ENCODE assay signal across 7 cellular contexts in genomic region chr1:27858072-27858948, GRCh38. TPM values are rescaled to one million over a fixed set of nuclear protein-coding genes. Genes with fewer than 3 reads are reported as not detected.
DNase-seq lines count a peak whose midpoint lies in the region; ATAC-seq, FAIRE-seq and TF ChIP-seq lines count a peak whose summit lies in the region.

No MANE protein-coding gene starts in this region.

- dilution Hi-C loops in endothelial cell of umbilical vein (cut with MboI; ENCODE audit: extremely low pct_ligation_motif_present, low sequenced_read_pairs), result no loop called here

- no peaks in the 10 kb centered on the region for H3K36me3 Mint-ChIP-seq in activated CD8-positive, alpha-beta memory T cell treated with anti-CD3 and anti-CD28 coated beads, Interleukin-2, amount 10 ng/mL, durations not matched to agents 7 days and 5 days

- CTCF ChIA-PET in activated CD8-positive, alpha-beta memory T cell treated with anti-CD3 and anti-CD28 coated beads, Interleukin-2, amount 10 ng/mL, durations not matched to agents 7 days and 5 days (lab: Charles Lee), result interaction anchor here (0.5 to 6.0 kb wide), 44 partner anchors 10 to 527 kb away, joined by 3 to 59 read pairs (median 4); partner anchors contain the start of genes EYA3, PPP1R8 and XKR8
- CTCF ChIA-PET in endothelial cell of umbilical vein (lab: Charles Lee), result interaction anchor here (0.5 to 3.9 kb wide), 56 partner anchors 7 to 1019 kb away, joined by 3 to 99 read pairs (median 4); partner anchors contain the start of genes EYA3, PPP1R8 and THEMIS2

- peak overlapping the region; percentile 29 for H3K27ac Mint-ChIP-seq in activated CD8-positive, alpha-beta memory T cell treated with anti-CD3 and anti-CD28 coated beads, Interleukin-2, amount 10 ng/mL, durations not matched to agents 7 days and 5 days

- H2AFZ ChIP-seq in endothelial cell of umbilical vein (ENCODE audit: low read depth, low read length), result no peak overlapping the region

- H3K27ac ChIP-seq in endothelial cell of umbilical vein (ENCODE audit: insufficient read depth, low read depth, low read length), result no peak overlapping the region

- no peaks in the 10 kb centered on the region for H4K20me1 ChIP-seq in endothelial cell of umbilical vein (replicated peaks; ENCODE audit: control insufficient read depth, extremely low read depth, insufficient read depth, low read length)

- H3K4me1 Mint-ChIP-seq in activated CD8-positive, alpha-beta memory T cell treated with anti-CD3 and anti-CD28 coated beads, Interleukin-2, amount 10 ng/mL, durations not matched to agents 7 days and 5 days, result peaks cover 9% of the 10 kb centered on the region

- no peaks in the 10 kb centered on the region for H3K9me3 ChIP-seq in endothelial cell of umbilical vein (replicated peaks; ENCODE audit: control insufficient read depth, insufficient read depth, low read length)

- no peaks in the 10 kb centered on the region for H3K27me3 Mint-ChIP-seq in activated CD8-positive, alpha-beta memory T cell treated with anti-CD3 and anti-CD28 coated beads, Interleukin-2, amount 10 ng/mL, durations not matched to agents 7 days and 5 days

- no peaks in the 10 kb centered on the region for H3K9me3 Mint-ChIP-seq in activated CD8-positive, alpha-beta memory T cell treated with anti-CD3 and anti-CD28 coated beads, Interleukin-2, amount 10 ng/mL, durations not matched to agents 7 days and 5 days (ENCODE audit: low read depth)

- peak; percentile 86 for FAIRE-seq in endothelial cell of umbilical vein (lab: Jason Lieb, UNC)

- no peak overlapping the region for H3K4me2 ChIP-seq in endothelial cell of umbilical vein (ENCODE audit: insufficient read depth, low read length)

- H3K27me3 ChIP-seq in endothelial cell of umbilical vein (ENCODE audit: control insufficient read depth in 2 of 2, insufficient read depth in 2 of 2, low read length in 2 of 2), result no peaks in the 10 kb centered on the region

- peak; percentile 98 for ATAC-seq in activated CD8-positive, alpha-beta memory T cell treated with anti-CD3 and anti-CD28 coated beads, Interleukin-2, amount 10 ng/mL, durations not matched to agents 7 days and 5 days

- H3K9me1 ChIP-seq in endothelial cell of umbilical vein (replicated peaks; ENCODE audit: control insufficient read depth, extremely low read depth, insufficient read depth, low read length), result no peaks in the 10 kb centered on the region

- peaks cover under 1% of the 10 kb centered on the region for H3K4me1 ChIP-seq in endothelial cell of umbilical vein (ENCODE audit: control insufficient read depth, extremely low read depth, insufficient read depth, low read length)

- TF ChIP-seq POLR2A in endothelial cell of umbilical vein (IDR thresholded peaks at IDR 0.05; ENCODE audit: low read depth, low read length), result no peak

- intact Hi-C loops in endothelial cell of umbilical vein (cut with micrococcal nuclease), result loop anchor here (1.0 kb wide), 4 partner anchors 102 to 351 kb away; partner anchors contain the start of gene EYA3

- BruUV-seq in endothelial cell of umbilical vein (replicated peaks; lab: Mats Ljungman, UMichigan), result no TSS peak

- H3K79me2 ChIP-seq in endothelial cell of umbilical vein (ENCODE audit: control insufficient read depth, insufficient read depth, low read length), result no peaks in the 10 kb centered on the region

- POLR2A ChIA-PET in endothelial cell of umbilical vein (lab: Charles Lee), result no interaction called here

- DNase-seq in GM13976 (ENCODE audit: low spot score), result peak; percentile 85
- peak; percentile 81 for DNase-seq in HT1080 (ENCODE audit: low read depth)
- peak; percentile 56 for DNase-seq in NOMO-1 treated with dmso at 0.1 percent for 144 hours (lab: John Stamatoyannopoulos, UW; ENCODE audit: unreplicated experiment)
- peak; percentile 89 for DNase-seq in activated CD8-positive, alpha-beta memory T cell treated with anti-CD3 and anti-CD28 coated beads, Interleukin-2, amount 10 ng/mL, durations not matched to agents 7 days and 5 days
- DNase-seq in endothelial cell of umbilical vein (ENCODE audit: low read depth, low spot score), result peak; percentile 81
- DNase-seq in middle frontal gyrus (ENCODE audit: extremely low spot score, low spot score), result peak; percentile 67
- peak; percentile 71 for DNase-seq in stimulated activated CD8-positive, alpha-beta memory T cell treated with anti-CD3 and anti-CD28 coated beads, Interleukin-4, amount 100 ng/mL, for 24 hours (ENCODE audit: low read depth)

- no peaks in the 10 kb centered on the region for H3K36me3 ChIP-seq in endothelial cell of umbilical vein (ENCODE audit: control insufficient read depth in 2 of 2, extremely low read depth in 1 of 2, insufficient read depth in 2 of 2, low read length in 2 of 2)

- TF ChIP-seq CTCF in GM13976 (IDR thresholded peaks at IDR 0.05; ENCODE audit: borderline replicate concordance, control extremely low read depth, extremely low read depth, insufficient read depth, missing control alignments) (peak; percentile 91), endothelial cell of umbilical vein (IDR thresholded peaks at IDR 0.05; ENCODE audit: extremely low read depth in 1 of 2, insufficient read depth in 1 of 2, low read depth in 1 of 2, low read length in 2 of 2) (peak; percentile 93 to 97)

- no peak overlapping the region for H3K9ac ChIP-seq in endothelial cell of umbilical vein (replicated peaks; ENCODE audit: extremely low read depth, insufficient read depth, low read length)

- in situ Hi-C loops in GM13976 (cut with MboI; ENCODE audit: low sequenced_read_pairs, unreplicated experiment), result loop anchor here (10.0 kb wide), 1 partner anchor 126 kb away; no protein-coding TSS in a partner anchor

- H3K4me3 ChIP-seq in endothelial cell of umbilical vein (replicated peaks in 1 of 3; ENCODE audit: insufficient read depth in 1 of 3, low read depth in 1 of 3, low read length in 3 of 3), result no peak overlapping the region

- no peak overlapping the region for H3K4me3 Mint-ChIP-seq in activated CD8-positive, alpha-beta memory T cell treated with anti-CD3 and anti-CD28 coated beads, Interleukin-2, amount 10 ng/mL, durations not matched to agents 7 days and 5 days

TF ChIP-seq in endothelial cell of umbilical vein, 7 proteins besides CTCF, POLR2A, EP300 and RAD21:
- TF ChIP-seq POLR2AphosphoS5 (IDR thresholded peaks at IDR 0.05; ENCODE audit: insufficient read depth, low read depth, low read length) (no peak), MYC (IDR thresholded peaks at IDR 0.05; ENCODE audit: low read depth, low read length) (no peak)
TF ChIP-seq in endothelial cell of umbilical vein: peak in this region for 0.

RNA-seq across cellular contexts. Expression of gene THEMIS2, which starts 14.0 kb away (rescaled TPM):
- not detected in 2 replicates for total RNA-seq in HT1080 (2014; rRNA removed; shearing (Covaris generic))
- polyA plus RNA-seq in HT1080 (2015; cell fraction: cytosol; rRNA removed), result 1.1 and 1.4 TPM in 2 replicates
- polyA plus RNA-seq in HT1080 (2015; cell fraction: nucleus; rRNA removed), result 2.3 and 2.5 TPM in 2 replicates
- total RNA-seq in activated CD8-positive, alpha-beta memory T cell treated with anti-CD3 and anti-CD28 coated beads, Interleukin-2, amount 10 ng/mL, durations not matched to agents 7 days and 5 days, result 10 to 100 TPM; 23.4 to 30.7 TPM
- 6.3 and 11.1 TPM in 2 replicates for total RNA-seq in endothelial cell of umbilical vein
- 15.3 and 15.7 TPM in 2 replicates for polyA plus RNA-seq in endothelial cell of umbilical vein
- polyA plus RNA-seq in endothelial cell of umbilical vein (2011; cell fraction: cytosol; rRNA removed), result 12.6 and 12.9 TPM in 2 replicates
- 10.0 and 12.8 TPM in 2 replicates for polyA plus RNA-seq in endothelial cell of umbilical vein (2011; cell fraction: nucleus; rRNA removed)
- 13.2 and 16.8 TPM in 2 replicates for polyA plus RNA-seq in endothelial cell of umbilical vein (2012)
- polyA minus RNA-seq in endothelial cell of umbilical vein, result 6.4 and 8.6 TPM in 2 replicates
- polyA minus RNA-seq in endothelial cell of umbilical vein (2011; cell fraction: cytosol; rRNA and poly(A)+ RNA removed), result not detected
- polyA minus RNA-seq in endothelial cell of umbilical vein (2011; cell fraction: nucleus; rRNA and poly(A)+ RNA removed), result 3.4 and 4.3 TPM in 2 replicates

RNA-seq across cellular contexts. Expression of gene PPP1R8, which starts 27.7 kb away (rescaled TPM):
- 80.1 and 81.5 TPM in 2 replicates for total RNA-seq in HT1080 (2014; rRNA removed; shearing (Covaris generic))
- polyA plus RNA-seq in HT1080 (2015; cell fraction: cytosol; rRNA removed), result 45.9 and 54.2 TPM in 2 replicates
- polyA plus RNA-seq in HT1080 (2015; cell fraction: nucleus; rRNA removed), result 38.3 and 39.9 TPM in 2 replicates
- total RNA-seq in activated CD8-positive, alpha-beta memory T cell treated with anti-CD3 and anti-CD28 coated beads, Interleukin-2, amount 10 ng/mL, durations not matched to agents 7 days and 5 days, result 10 to 100 TPM; 57.4 to 68.7 TPM
- 45.4 and 48.5 TPM in 2 replicates for total RNA-seq in endothelial cell of umbilical vein
- polyA plus RNA-seq in endothelial cell of umbilical vein, result 32.3 and 39.0 TPM in 2 replicates
- polyA plus RNA-seq in endothelial cell of umbilical vein (2011; cell fraction: cytosol; rRNA removed), result 49.5 and 53.8 TPM in 2 replicates
- 33.7 and 33.9 TPM in 2 replicates for polyA plus RNA-seq in endothelial cell of umbilical vein (2011; cell fraction: nucleus; rRNA removed)
- 32.9 and 42.2 TPM in 2 replicates for polyA plus RNA-seq in endothelial cell of umbilical vein (2012)
- polyA minus RNA-seq in endothelial cell of umbilical vein, result 61.8 and 62.6 TPM in 2 replicates
- 36.2 TPM for polyA minus RNA-seq in endothelial cell of umbilical vein (2011; cell fraction: cytosol; rRNA and poly(A)+ RNA removed)
- 15.6 and 17.7 TPM in 2 replicates for polyA minus RNA-seq in endothelial cell of umbilical vein (2011; cell fraction: nucleus; rRNA and poly(A)+ RNA removed)

RNA-seq across cellular contexts. Expression of gene RPA2, which starts 56.1 kb away (rescaled TPM):
- 85.5 and 109 TPM in 2 replicates for total RNA-seq in HT1080 (2014; rRNA removed; shearing (Covaris generic))
- polyA plus RNA-seq in HT1080 (2015; cell fraction: cytosol; rRNA removed), result 61.6 and 68.9 TPM in 2 replicates
- 43.8 and 45.0 TPM in 2 replicates for polyA plus RNA-seq in HT1080 (2015; cell fraction: nucleus; rRNA removed)
- total RNA-seq in activated CD8-positive, alpha-beta memory T cell treated with anti-CD3 and anti-CD28 coated beads, Interleukin-2, amount 10 ng/mL, durations not matched to agents 7 days and 5 days, result 10 to 100 TPM; 63.0 to 72.1 TPM
- total RNA-seq in endothelial cell of umbilical vein, result 29.4 and 29.8 TPM in 2 replicates
- 21.9 and 22.0 TPM in 2 replicates for polyA plus RNA-seq in endothelial cell of umbilical vein
- polyA plus RNA-seq in endothelial cell of umbilical vein (2011; cell fraction: cytosol; rRNA removed), result 32.3 and 36.2 TPM in 2 replicates
- 19.5 and 20.5 TPM in 2 replicates for polyA plus RNA-seq in endothelial cell of umbilical vein (2011; cell fraction: nucleus; rRNA removed)
- 27.3 and 31.8 TPM in 2 replicates for polyA plus RNA-seq in endothelial cell of umbilical vein (2012)
- 13.7 and 16.6 TPM in 2 replicates for polyA minus RNA-seq in endothelial cell of umbilical vein
- 28.5 TPM for polyA minus RNA-seq in endothelial cell of umbilical vein (2011; cell fraction: cytosol; rRNA and poly(A)+ RNA removed)
- polyA minus RNA-seq in endothelial cell of umbilical vein (2011; cell fraction: nucleus; rRNA and poly(A)+ RNA removed), result 6.9 and 9.0 TPM in 2 replicates
